ENCODE assay signal across 12 cellular contexts in genomic region chr5:122180863-122181519, GRCh38. TPM values are rescaled to one million over a fixed set of nuclear protein-coding genes. Genes with fewer than 3 reads are reported as not detected.
A peak's percentile ranks its signal among the peaks of the same experiment; 100 is the strongest.
DNase-seq lines count a peak whose midpoint lies in the region; ATAC-seq and TF ChIP-seq lines count a peak whose summit lies in the region.
"Had no signal": no experiment of that assay in that cellular context is flagged by ENCODE, and none has a peak within 500 bp of the region (broad histone marks: within the 10 kb centered on the region; RNA-seq: fewer than 3 reads in every experiment).

No MANE protein-coding gene starts in this region.

- H3K27me3 ChIP-seq in mammary epithelial cell (ENCODE audit: insufficient read depth, low read length) (no peaks in the 10 kb centered on the region), mesenchymal stem cell (ENCODE audit: control insufficient read depth in 1 of 2, insufficient read depth in 1 of 2, low read length in 2 of 2) (no peaks in the 10 kb centered on the region)
- H3K27me3 ChIP-seq: cardiac muscle cell, neutrophil had no signal

- no peak overlapping the region for H3K4ac ChIP-seq in mesenchymal stem cell (ENCODE audit: low read depth in 1 of 2, low read length in 2 of 2)

- H2AK5ac ChIP-seq in mesenchymal stem cell (ENCODE audit: low read length, severe bottlenecking) = no peak overlapping the region

- no peak overlapping the region for H3K18ac ChIP-seq in mesenchymal stem cell (ENCODE audit: low read depth in 1 of 2, low read length in 2 of 2)

- H3K9ac ChIP-seq in mammary epithelial cell (ENCODE audit: insufficient read depth, low read length) = peak overlapping the region; percentile 81
- peak overlapping the region; percentile 87 for H3K9ac ChIP-seq in mesenchymal stem cell (ENCODE audit: low read length)

- H4K20me1 ChIP-seq in mammary epithelial cell (ENCODE audit: insufficient read depth, low read length) = no peaks in the 10 kb centered on the region

- H2AFZ ChIP-seq in mammary epithelial cell (ENCODE audit: low read depth, low read length) = peak overlapping the region; percentile 34
- no peak overlapping the region for H2AFZ ChIP-seq in mesenchymal stem cell (ENCODE audit: low read depth, low read length)

- no TSS peak for BruUV-seq in mammary epithelial cell (replicated peaks; lab: Mats Ljungman, UMichigan)

- DNase-seq in ACHN (peak; percentile 81), HS-27A (ENCODE audit: low read depth) (peak; percentile 64), mammary epithelial cell (peak; percentile 95), mesenchymal stem cell (peak; percentile 76), NCI-H2081 (lab: John Stamatoyannopoulos, UW) (no peak), hypothalamus (lab: John Stamatoyannopoulos, UW) (no peak)
- DNase-seq: activated CD4-positive, CD25-positive, alpha-beta regulatory T cell; NCI-H1694 treated with DMSO at 0.1 percent for 48 hours had no signal

- peaks cover 42% of the 10 kb centered on the region for H3K4me1 ChIP-seq in mammary epithelial cell (ENCODE audit: insufficient read depth, low read length)
- H3K4me1 ChIP-seq in mesenchymal stem cell (ENCODE audit: control insufficient read depth, insufficient read depth, low read depth, low read length) = peaks cover 4% of the 10 kb centered on the region

- no peaks in the 10 kb centered on the region for H3K79me1 ChIP-seq in mesenchymal stem cell (replicated peaks; ENCODE audit: low read length, poor library complexity, severe bottlenecking)

- H4K8ac ChIP-seq in mesenchymal stem cell (ENCODE audit: low read length) = no peak overlapping the region

- no peak overlapping the region for H2BK120ac ChIP-seq in mesenchymal stem cell (ENCODE audit: low read depth, low read length)

- H4K91ac ChIP-seq in mesenchymal stem cell (ENCODE audit: low read length) = no peak overlapping the region

- H3K36me3 ChIP-seq in mammary epithelial cell (ENCODE audit: insufficient read depth, low read length) (no peaks in the 10 kb centered on the region), mesenchymal stem cell (ENCODE audit: control insufficient read depth in 1 of 2, insufficient read depth in 2 of 2, low read depth in 1 of 2, low read length in 2 of 2) (no peaks in the 10 kb centered on the region)
- H3K36me3 ChIP-seq: cardiac muscle cell, neutrophil had no signal

- H3K27ac ChIP-seq in mammary epithelial cell (ENCODE audit: insufficient read depth, low read depth, low read length) = peak overlapping the region; percentile 99
- peak overlapping the region; percentile 80 for H3K27ac ChIP-seq in mesenchymal stem cell (ENCODE audit: low read length, poor library complexity, severe bottlenecking)
- H3K27ac ChIP-seq: cardiac muscle cell, neutrophil had no signal

- peak overlapping the region; percentile 71 for H3K4me2 ChIP-seq in mammary epithelial cell (ENCODE audit: insufficient read depth, low read depth, low read length)
- H3K4me2 ChIP-seq in mesenchymal stem cell (ENCODE audit: low read length, poor library complexity, severe bottlenecking) = peak overlapping the region; percentile 13

- H3K9me3 ChIP-seq in mammary epithelial cell (replicated peaks; ENCODE audit: insufficient read depth, low read length) (no peaks in the 10 kb centered on the region), mesenchymal stem cell (ENCODE audit: control insufficient read depth, low read length) (no peaks in the 10 kb centered on the region)
- H3K9me3 ChIP-seq: neutrophil had no signal

- intact Hi-C loops in mammary epithelial cell (cut with micrococcal nuclease) = loop anchor here (5.0 kb wide), 2 partner anchors 214 to 571 kb away; no protein-coding TSS in a partner anchor

- no peak for TF ChIP-seq CTCF in mammary epithelial cell (conservative IDR thresholded peaks at IDR 0.05 in 1 of 2, IDR thresholded peaks at IDR 0.05 in 1 of 2; ENCODE audit: extremely low read depth in 1 of 2, insufficient read depth in 1 of 2, low read depth in 1 of 2, low read length in 2 of 2)

- H3K14ac ChIP-seq in mesenchymal stem cell (ENCODE audit: low read length in 2 of 2) = no peak overlapping the region

- no peak overlapping the region for H2BK5ac ChIP-seq in mesenchymal stem cell (ENCODE audit: low read depth, low read length, poor library complexity, severe bottlenecking)

- no peak overlapping the region for H3K23ac ChIP-seq in mesenchymal stem cell (ENCODE audit: low read length in 2 of 2)

- CTCF ChIA-PET in mammary epithelial cell (lab: Charles Lee; ENCODE audit: low non-redundant PET) = no interaction called here

- WGBS in mammary epithelial cell (ENCODE audit: low coverage, missing lambda C conversion rate) = 0% methylated on average over 2 of the region's 2 CpGs
- no CpG with 5 or more reads among the region's 2 CpGs for WGBS in mesenchymal stem cell

- H3K4me3 ChIP-seq in mammary epithelial cell (replicated peaks in 1 of 3; ENCODE audit: insufficient read depth in 1 of 3, low read depth in 2 of 3, low read length in 3 of 3) (peak overlapping the region in 2 of 3 experiments; percentile 28 to 32), mesenchymal stem cell (ENCODE audit: insufficient read depth in 1 of 2, low read depth in 1 of 2, low read length in 2 of 2) (peak overlapping the region in 1 of 2 experiments; percentile 57)
- H3K4me3 ChIP-seq: cardiac muscle cell had no signal

- ATAC-seq in HG03469 (IDR thresholded peaks at IDR 0.05; ENCODE audit: unreplicated experiment) = no peak
- ATAC-seq in GM19455 (IDR thresholded peaks at IDR 0.05; ENCODE audit: unreplicated experiment) = no peak

- H2BK15ac ChIP-seq in mesenchymal stem cell (ENCODE audit: low read depth, poor library complexity, severe bottlenecking) = no peak overlapping the region

- H3K79me2 ChIP-seq in mammary epithelial cell (ENCODE audit: insufficient read depth, low read length) = no peaks in the 10 kb centered on the region

- dilution Hi-C loops in mammary epithelial cell (cut with HindIII; ENCODE audit: low sequenced_read_pairs) = no loop called here

- in situ Hi-C loops in ACHN (cut with HindIII; ENCODE audit: low pct_ligation_motif_present, low pct_unique_long_range_greater_than_20kb, low sequenced_read_pairs) = no loop called here
- in situ Hi-C loops in mammary epithelial cell (cut with MboI; ENCODE audit: low sequenced_read_pairs in 2 of 2) = no loop called here

- no peak overlapping the region for H2BK12ac ChIP-seq in mesenchymal stem cell (ENCODE audit: low read length in 2 of 2)

RNA-seq across cellular contexts. Expression of gene ZNF474, which starts 51.6 kb away (rescaled TPM):
- under 1 TPM; 0.19 to 0.33 TPM for total RNA-seq in mammary epithelial cell
- 0.10 TPM for polyA plus RNA-seq in mammary epithelial cell
- polyA minus RNA-seq in mammary epithelial cell = not detected
- polyA plus RNA-seq in mesenchymal stem cell (2013, experiment 1 of 2) = 0.93 TPM
- polyA plus RNA-seq in mesenchymal stem cell (2013, experiment 2 of 2) = 0.85 TPM
- total RNA-seq: cardiac muscle cell had no signal
- polyA plus RNA-seq: cardiac muscle cell had no signal

Comparison
In these comparisons a context has a peak if more than half of its experiments do, and no peak if none do; other contexts are left out.
1. DNase-seq: peak in ACHN (single experiment), HS-27A (single experiment), mammary epithelial cell (single experiment) and mesenchymal stem cell (single experiment); none in NCI-H2081 (0 of 2) and hypothalamus (0 of 51).